ENCODE assay signal across 1 cellular context in the genomic region with DNA sequence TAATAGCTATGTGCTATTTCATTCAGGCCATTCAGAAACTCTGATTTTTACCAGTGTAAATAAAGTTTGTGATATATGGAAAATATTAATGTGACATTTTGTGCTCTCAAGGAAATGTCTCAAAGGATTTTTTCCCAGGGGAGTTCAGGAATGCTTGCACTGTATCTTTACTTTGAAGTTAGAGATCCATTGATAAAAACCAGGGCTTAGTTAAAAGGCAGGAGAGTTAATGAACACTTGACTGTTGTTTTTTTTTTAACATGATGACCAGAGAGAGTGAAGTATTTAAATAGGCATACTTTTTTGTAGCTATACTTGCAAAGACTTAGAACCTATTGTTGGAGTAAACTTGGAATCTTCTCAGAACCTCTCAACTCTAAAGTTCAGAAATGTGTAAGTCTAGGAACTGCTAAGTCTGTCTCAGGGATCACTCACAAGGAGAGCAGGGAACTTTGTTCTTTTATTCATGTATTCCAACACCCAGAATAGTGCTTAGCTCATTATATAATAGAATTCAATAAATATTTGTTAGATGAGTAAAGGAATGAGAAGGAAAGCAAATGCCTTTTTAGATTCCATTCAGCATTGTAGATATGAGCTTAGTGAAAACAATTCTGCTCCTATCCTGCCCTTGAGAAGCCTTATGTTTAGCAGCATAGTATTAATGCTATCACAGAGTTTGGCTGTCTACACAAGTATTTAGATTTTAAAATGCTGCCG.
TF ChIP-seq lines count a peak whose summit lies in the region.

No MANE protein-coding gene starts in this region.

TF ChIP-seq in HepG2, 621 proteins besides CTCF, POLR2A, EP300 and RAD21 (continued from another document and continues in another):
- TF ChIP-seq, protein P1, sequence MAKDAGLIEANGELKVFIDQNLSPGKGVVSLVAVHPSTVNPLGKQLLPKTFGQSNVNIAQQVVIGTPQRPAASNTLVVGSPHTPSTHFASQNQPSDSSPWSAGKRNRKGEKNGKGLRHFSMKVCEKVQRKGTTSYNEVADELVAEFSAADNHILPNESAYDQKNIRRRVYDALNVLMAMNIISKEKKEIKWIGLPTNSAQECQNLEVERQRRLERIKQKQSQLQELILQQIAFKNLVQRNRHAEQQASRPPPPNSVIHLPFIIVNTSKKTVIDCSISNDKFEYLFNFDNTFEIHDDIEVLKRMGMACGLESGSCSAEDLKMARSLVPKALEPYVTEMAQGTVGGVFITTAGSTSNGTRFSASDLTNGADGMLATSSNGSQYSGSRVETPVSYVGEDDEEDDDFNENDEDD (CRISPR knock-in tag; IDR thresholded peaks at IDR 0.05; ENCODE audit: borderline replicate concordance) = no peak
- TF ChIP-seq SMARCE1 (IDR thresholded peaks at IDR 0.05; ENCODE audit: borderline replicate concordance) = no peak
- no peak for TF ChIP-seq ZBTB8A (CRISPR knock-in tag; IDR thresholded peaks at IDR 0.05; ENCODE audit: borderline replicate concordance, low read depth)
- TF ChIP-seq, protein P2, sequence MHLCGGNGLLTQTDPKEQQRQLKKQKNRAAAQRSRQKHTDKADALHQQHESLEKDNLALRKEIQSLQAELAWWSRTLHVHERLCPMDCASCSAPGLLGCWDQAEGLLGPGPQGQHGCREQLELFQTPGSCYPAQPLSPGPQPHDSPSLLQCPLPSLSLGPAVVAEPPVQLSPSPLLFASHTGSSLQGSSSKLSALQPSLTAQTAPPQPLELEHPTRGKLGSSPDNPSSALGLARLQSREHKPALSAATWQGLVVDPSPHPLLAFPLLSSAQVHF (CRISPR knock-in tag; IDR thresholded peaks at IDR 0.05) = no peak
- no peak for TF ChIP-seq ZNF670 (CRISPR knock-in tag; IDR thresholded peaks at IDR 0.05; ENCODE audit: borderline replicate concordance)
- TF ChIP-seq NR2F6 (IDR thresholded peaks at IDR 0.05) = 0 out of 2 replicates have a peak, but pooled peaks have one; percentile 17
- no peak for TF ChIP-seq NR2F6 (CRISPR knock-in tag; IDR thresholded peaks at IDR 0.05)
- TF ChIP-seq ARID2 (CRISPR knock-in tag; IDR thresholded peaks at IDR 0.05; ENCODE audit: borderline replicate concordance) = no peak
- peak; percentile 75; the same call in 1 of the 2 replicates for TF ChIP-seq NCOR1 (IDR thresholded peaks at IDR 0.05; ENCODE audit: borderline replicate concordance, low read length)
- no peak for TF ChIP-seq CREB1 (IDR thresholded peaks at IDR 0.05)
- 0 out of 2 replicates have a peak, but pooled peaks have one; percentile 19 for TF ChIP-seq CREB1 (CRISPR knock-in tag; IDR thresholded peaks at IDR 0.05)
- peak; percentile 41; the same call in 1 of the 2 replicates for TF ChIP-seq SAP130 (CRISPR knock-in tag; IDR thresholded peaks at IDR 0.05; ENCODE audit: low read depth)
- 0 out of 2 replicates have a peak, but pooled peaks have one; percentile 57 for TF ChIP-seq PPARG (CRISPR knock-in tag; conservative IDR thresholded peaks at IDR 0.05)
- TF ChIP-seq, protein P3, sequence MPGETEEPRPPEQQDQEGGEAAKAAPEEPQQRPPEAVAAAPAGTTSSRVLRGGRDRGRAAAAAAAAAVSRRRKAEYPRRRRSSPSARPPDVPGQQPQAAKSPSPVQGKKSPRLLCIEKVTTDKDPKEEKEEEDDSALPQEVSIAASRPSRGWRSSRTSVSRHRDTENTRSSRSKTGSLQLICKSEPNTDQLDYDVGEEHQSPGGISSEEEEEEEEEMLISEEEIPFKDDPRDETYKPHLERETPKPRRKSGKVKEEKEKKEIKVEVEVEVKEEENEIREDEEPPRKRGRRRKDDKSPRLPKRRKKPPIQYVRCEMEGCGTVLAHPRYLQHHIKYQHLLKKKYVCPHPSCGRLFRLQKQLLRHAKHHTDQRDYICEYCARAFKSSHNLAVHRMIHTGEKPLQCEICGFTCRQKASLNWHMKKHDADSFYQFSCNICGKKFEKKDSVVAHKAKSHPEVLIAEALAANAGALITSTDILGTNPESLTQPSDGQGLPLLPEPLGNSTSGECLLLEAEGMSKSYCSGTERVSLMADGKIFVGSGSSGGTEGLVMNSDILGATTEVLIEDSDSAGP (CRISPR knock-in tag; IDR thresholded peaks at IDR 0.05; ENCODE audit: borderline replicate concordance) = no peak
- no peak for TF ChIP-seq PAWR (CRISPR knock-in tag; IDR thresholded peaks at IDR 0.05; ENCODE audit: borderline replicate concordance)
- TF ChIP-seq, protein P4, sequence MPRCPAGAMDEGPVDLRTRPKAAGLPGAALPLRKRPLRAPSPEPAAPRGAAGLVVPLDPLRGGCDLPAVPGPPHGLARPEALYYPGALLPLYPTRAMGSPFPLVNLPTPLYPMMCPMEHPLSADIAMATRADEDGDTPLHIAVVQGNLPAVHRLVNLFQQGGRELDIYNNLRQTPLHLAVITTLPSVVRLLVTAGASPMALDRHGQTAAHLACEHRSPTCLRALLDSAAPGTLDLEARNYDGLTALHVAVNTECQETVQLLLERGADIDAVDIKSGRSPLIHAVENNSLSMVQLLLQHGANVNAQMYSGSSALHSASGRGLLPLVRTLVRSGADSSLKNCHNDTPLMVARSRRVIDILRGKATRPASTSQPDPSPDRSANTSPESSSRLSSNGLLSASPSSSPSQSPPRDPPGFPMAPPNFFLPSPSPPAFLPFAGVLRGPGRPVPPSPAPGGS (CRISPR knock-in tag; IDR thresholded peaks at IDR 0.05) = no peak
- TF ChIP-seq ZNF260 (CRISPR knock-in tag; IDR thresholded peaks at IDR 0.05; ENCODE audit: borderline replicate concordance, low read depth) = no peak
- TF ChIP-seq, protein P5, sequence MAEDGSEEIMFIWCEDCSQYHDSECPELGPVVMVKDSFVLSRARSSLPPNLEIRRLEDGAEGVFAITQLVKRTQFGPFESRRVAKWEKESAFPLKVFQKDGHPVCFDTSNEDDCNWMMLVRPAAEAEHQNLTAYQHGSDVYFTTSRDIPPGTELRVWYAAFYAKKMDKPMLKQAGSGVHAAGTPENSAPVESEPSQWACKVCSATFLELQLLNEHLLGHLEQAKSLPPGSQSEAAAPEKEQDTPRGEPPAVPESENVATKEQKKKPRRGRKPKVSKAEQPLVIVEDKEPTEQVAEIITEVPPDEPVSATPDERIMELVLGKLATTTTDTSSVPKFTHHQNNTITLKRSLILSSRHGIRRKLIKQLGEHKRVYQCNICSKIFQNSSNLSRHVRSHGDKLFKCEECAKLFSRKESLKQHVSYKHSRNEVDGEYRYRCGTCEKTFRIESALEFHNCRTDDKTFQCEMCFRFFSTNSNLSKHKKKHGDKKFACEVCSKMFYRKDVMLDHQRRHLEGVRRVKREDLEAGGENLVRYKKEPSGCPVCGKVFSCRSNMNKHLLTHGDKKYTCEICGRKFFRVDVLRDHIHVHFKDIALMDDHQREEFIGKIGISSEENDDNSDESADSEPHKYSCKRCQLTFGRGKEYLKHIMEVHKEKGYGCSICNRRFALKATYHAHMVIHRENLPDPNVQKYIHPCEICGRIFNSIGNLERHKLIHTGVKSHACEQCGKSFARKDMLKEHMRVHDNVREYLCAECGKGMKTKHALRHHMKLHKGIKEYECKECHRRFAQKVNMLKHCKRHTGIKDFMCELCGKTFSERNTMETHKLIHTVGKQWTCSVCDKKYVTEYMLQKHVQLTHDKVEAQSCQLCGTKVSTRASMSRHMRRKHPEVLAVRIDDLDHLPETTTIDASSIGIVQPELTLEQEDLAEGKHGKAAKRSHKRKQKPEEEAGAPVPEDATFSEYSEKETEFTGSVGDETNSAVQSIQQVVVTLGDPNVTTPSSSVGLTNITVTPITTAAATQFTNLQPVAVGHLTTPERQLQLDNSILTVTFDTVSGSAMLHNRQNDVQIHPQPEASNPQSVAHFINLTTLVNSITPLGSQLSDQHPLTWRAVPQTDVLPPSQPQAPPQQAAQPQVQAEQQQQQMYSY (CRISPR knock-in tag; IDR thresholded peaks at IDR 0.05) = no peak
- TF ChIP-seq IRF2 (CRISPR knock-in tag; IDR thresholded peaks at IDR 0.05) = no peak
- TF ChIP-seq ZNF777 (CRISPR knock-in tag; IDR thresholded peaks at IDR 0.05) = no peak
- no peak for TF ChIP-seq ZBTB21 (CRISPR knock-in tag; IDR thresholded peaks at IDR 0.05)
- no peak for TF ChIP-seq SMAD1 (CRISPR knock-in tag; IDR thresholded peaks at IDR 0.05; ENCODE audit: borderline replicate concordance, low read depth)
- TF ChIP-seq ZNF605 (CRISPR knock-in tag; IDR thresholded peaks at IDR 0.05) = no peak
- TF ChIP-seq AHR (CRISPR knock-in tag; IDR thresholded peaks at IDR 0.05) = no peak
- no peak for TF ChIP-seq YEATS4 (CRISPR knock-in tag; IDR thresholded peaks at IDR 0.05; ENCODE audit: borderline replicate concordance)
- no peak for TF ChIP-seq KDM6A (CRISPR knock-in tag; IDR thresholded peaks at IDR 0.05; ENCODE audit: low read depth)
- TF ChIP-seq ZNF761 (CRISPR knock-in tag; conservative IDR thresholded peaks at IDR 0.05) = no peak
- TF ChIP-seq MIER3 (CRISPR knock-in tag; IDR thresholded peaks at IDR 0.05; ENCODE audit: borderline replicate concordance) = no peak
- no peak for TF ChIP-seq ERF (CRISPR knock-in tag; IDR thresholded peaks at IDR 0.05)
- no peak for TF ChIP-seq ZSCAN29 (CRISPR knock-in tag; conservative IDR thresholded peaks at IDR 0.05)
- TF ChIP-seq HNRNPL (IDR thresholded peaks at IDR 0.05; ENCODE audit: low read depth, low read length) = no peak
- peak; percentile 41; the same call in 1 of the 2 replicates for TF ChIP-seq RXRB (CRISPR knock-in tag; IDR thresholded peaks at IDR 0.05; ENCODE audit: borderline replicate concordance)
- TF ChIP-seq TFDP2 (CRISPR knock-in tag; IDR thresholded peaks at IDR 0.05) = no peak
- no peak for TF ChIP-seq ZNF44 (CRISPR knock-in tag; IDR thresholded peaks at IDR 0.05)
- no peak for TF ChIP-seq ZNF75D (CRISPR knock-in tag; IDR thresholded peaks at IDR 0.05; ENCODE audit: borderline replicate concordance)
- no peak for TF ChIP-seq ZFP36L2 (CRISPR knock-in tag; IDR thresholded peaks at IDR 0.05)
- no peak for TF ChIP-seq WIZ (CRISPR knock-in tag; IDR thresholded peaks at IDR 0.05)
- TF ChIP-seq, protein P6, sequence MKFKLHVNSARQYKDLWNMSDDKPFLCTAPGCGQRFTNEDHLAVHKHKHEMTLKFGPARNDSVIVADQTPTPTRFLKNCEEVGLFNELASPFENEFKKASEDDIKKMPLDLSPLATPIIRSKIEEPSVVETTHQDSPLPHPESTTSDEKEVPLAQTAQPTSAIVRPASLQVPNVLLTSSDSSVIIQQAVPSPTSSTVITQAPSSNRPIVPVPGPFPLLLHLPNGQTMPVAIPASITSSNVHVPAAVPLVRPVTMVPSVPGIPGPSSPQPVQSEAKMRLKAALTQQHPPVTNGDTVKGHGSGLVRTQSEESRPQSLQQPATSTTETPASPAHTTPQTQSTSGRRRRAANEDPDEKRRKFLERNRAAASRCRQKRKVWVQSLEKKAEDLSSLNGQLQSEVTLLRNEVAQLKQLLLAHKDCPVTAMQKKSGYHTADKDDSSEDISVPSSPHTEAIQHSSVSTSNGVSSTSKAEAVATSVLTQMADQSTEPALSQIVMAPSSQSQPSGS (CRISPR knock-in tag; IDR thresholded peaks at IDR 0.05) = no peak
- TF ChIP-seq REPIN1 (CRISPR knock-in tag; IDR thresholded peaks at IDR 0.05; ENCODE audit: borderline replicate concordance, low read depth) = no peak
- no peak for TF ChIP-seq ZNF329 (CRISPR knock-in tag; IDR thresholded peaks at IDR 0.05; ENCODE audit: low read depth)
- TF ChIP-seq, protein P7, sequence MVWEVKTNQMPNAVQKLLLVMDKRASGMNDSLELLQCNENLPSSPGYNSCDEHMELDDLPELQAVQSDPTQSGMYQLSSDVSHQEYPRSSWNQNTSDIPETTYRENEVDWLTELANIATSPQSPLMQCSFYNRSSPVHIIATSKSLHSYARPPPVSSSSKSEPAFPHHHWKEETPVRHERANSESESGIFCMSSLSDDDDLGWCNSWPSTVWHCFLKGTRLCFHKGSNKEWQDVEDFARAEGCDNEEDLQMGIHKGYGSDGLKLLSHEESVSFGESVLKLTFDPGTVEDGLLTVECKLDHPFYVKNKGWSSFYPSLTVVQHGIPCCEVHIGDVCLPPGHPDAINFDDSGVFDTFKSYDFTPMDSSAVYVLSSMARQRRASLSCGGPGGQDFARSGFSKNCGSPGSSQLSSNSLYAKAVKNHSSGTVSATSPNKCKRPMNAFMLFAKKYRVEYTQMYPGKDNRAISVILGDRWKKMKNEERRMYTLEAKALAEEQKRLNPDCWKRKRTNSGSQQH (CRISPR knock-in tag; IDR thresholded peaks at IDR 0.05; ENCODE audit: low read depth) = no peak
- no peak for TF ChIP-seq ZNF326 (CRISPR knock-in tag; IDR thresholded peaks at IDR 0.05; ENCODE audit: borderline replicate concordance)
- no peak for TF ChIP-seq ZC3H13 (CRISPR knock-in tag; IDR thresholded peaks at IDR 0.05)
- TF ChIP-seq ZNF883 (CRISPR knock-in tag; IDR thresholded peaks at IDR 0.05; ENCODE audit: not compliant biosample characterization) = no peak
- TF ChIP-seq SMC3 (IDR thresholded peaks at IDR 0.05; ENCODE audit: low read length) = no peak
- TF ChIP-seq SOX13 (IDR thresholded peaks at IDR 0.05) = no peak
- TF ChIP-seq SOX13 (CRISPR knock-in tag; conservative IDR thresholded peaks at IDR 0.05 in 1 of 2, IDR thresholded peaks at IDR 0.05 in 1 of 2) = peak in 1 of 2 experiments; percentile 70; a peak in 1 of 4 replicates
- no peak for TF ChIP-seq GLI4 (CRISPR knock-in tag; IDR thresholded peaks at IDR 0.05; ENCODE audit: borderline replicate concordance)
- TF ChIP-seq ZNF850 (CRISPR knock-in tag; conservative IDR thresholded peaks at IDR 0.05) = no peak
